Comparison of ENCODE assay signal across 7 cellular contexts in the genomic region with DNA sequence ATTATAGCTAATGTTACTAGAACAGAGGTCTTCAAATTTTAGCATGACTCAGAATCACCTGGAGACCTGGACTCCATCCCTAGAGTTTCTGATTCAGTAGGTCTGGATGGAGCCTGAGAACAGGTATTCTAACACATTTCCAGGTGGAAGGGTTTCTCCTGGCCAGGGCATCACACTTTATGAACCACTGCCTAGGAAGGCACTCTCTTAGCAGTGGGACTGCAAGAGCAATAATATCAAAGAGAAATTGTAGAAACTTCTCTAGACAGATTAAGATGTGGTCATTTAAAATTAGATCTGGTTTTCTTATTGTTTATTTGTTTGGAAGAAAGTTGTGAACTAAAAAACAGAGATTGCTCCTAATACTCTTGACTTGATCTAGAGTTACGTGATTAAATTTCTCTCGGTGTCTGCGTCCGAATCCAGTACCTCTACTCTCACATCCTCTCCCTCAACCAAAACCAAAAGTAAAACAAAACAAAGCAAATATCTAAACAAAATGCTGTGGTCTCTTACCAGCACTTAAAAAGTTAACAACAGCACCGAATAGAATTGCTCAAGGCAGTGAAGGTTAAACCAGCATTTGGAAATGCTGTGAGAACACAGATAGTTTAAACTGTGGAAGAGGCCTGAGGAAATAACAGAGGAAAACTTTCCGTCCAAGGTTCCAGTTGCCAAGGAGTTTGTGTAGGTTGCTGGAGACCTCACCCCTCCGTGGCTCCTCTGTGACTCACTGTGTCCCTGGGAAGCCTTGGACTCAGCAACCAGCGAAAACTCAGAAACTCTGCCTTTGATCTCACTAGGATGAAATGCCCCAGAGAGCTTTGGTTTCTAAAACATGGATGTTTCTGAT.
DNase-seq lines count a peak whose midpoint lies in the region; ATAC-seq and TF ChIP-seq lines count a peak whose summit lies in the region.

No MANE protein-coding gene starts in this region.

- H3K9me3 ChIP-seq in lower lobe of right lung: no peaks in the 10 kb centered on the region

- H3K4me3 ChIP-seq in HFF-Myc (replicated peaks; ENCODE audit: low read depth, low read length): no peak overlapping the region
- H3K4me3 ChIP-seq in astrocyte of the spinal cord (ENCODE audit: low read depth, low read length): no peak overlapping the region
- peak overlapping the region; percentile 22 for H3K4me3 ChIP-seq in lower lobe of right lung
- H3K4me3 ChIP-seq in urinary bladder (ENCODE audit: low read depth, low read length): no peak overlapping the region

- peak overlapping the region; percentile 70 for H3K27ac ChIP-seq in lower lobe of right lung
- peak overlapping the region; percentile 86 for H3K27ac ChIP-seq in urinary bladder (ENCODE audit: low read depth)

- H3K4me1 ChIP-seq in lower lobe of right lung: peaks cover 16% of the 10 kb centered on the region
- H3K4me1 ChIP-seq in urinary bladder (ENCODE audit: insufficient read depth): no peaks in the 10 kb centered on the region

- H3K36me3 ChIP-seq in lower lobe of right lung: no peaks in the 10 kb centered on the region
- H3K36me3 ChIP-seq in urinary bladder (ENCODE audit: insufficient read depth): no peaks in the 10 kb centered on the region

- in situ Hi-C loops in astrocyte of the spinal cord (cut with HindIII; ENCODE audit: low sequenced_read_pairs): no loop called here

- ATAC-seq in lower lobe of right lung: peak; percentile 59 to 80
- ATAC-seq in HG02981 (IDR thresholded peaks at IDR 0.05; ENCODE audit: unreplicated experiment): no peak

- intact Hi-C loops in lower lobe of right lung (cut with DNase I): no loop called here

- 37% methylated on average over 8 of the region's 8 CpGs for WGBS in urinary bladder

- no peaks in the 10 kb centered on the region for H3K27me3 ChIP-seq in lower lobe of right lung (ENCODE audit: low read depth)

- TF ChIP-seq CTCF in HFF-Myc (IDR thresholded peaks at IDR 0.05; ENCODE audit: low read depth, low read length, missing control alignments): no peak
- TF ChIP-seq CTCF in astrocyte of the spinal cord (IDR thresholded peaks at IDR 0.05; ENCODE audit: low read depth, low read length): no peak
- TF ChIP-seq CTCF in lower lobe of right lung (IDR thresholded peaks at IDR 0.05): no peak

- DNase-seq in HFF-Myc (ENCODE audit: extremely low read depth, low read depth) (peak; percentile 52), astrocyte of the spinal cord (ENCODE audit: low read depth, low spot score) (peak; percentile 95), lower lobe of right lung (no peak), NCI-H1930 (lab: John Stamatoyannopoulos, UW) (no peak), NCI-H446 (lab: John Stamatoyannopoulos, UW) (no peak)

Comparison
In these comparisons a context has a peak if more than half of its experiments do, and no peak if none do; other contexts are left out.
1. DNase-seq: peak in HFF-Myc (single experiment) and astrocyte of the spinal cord (single experiment); none in lower lobe of right lung (single experiment), NCI-H1930 (0 of 2) and NCI-H446 (0 of 2).